ENCODE assay signal across 1 cellular context in genomic region chr2:152174574-152174973, GRCh38.
TF ChIP-seq lines count a peak whose summit lies in the region.

No MANE protein-coding gene starts in this region.

TF ChIP-seq in GM12878, 131 proteins besides CTCF, POLR2A, EP300 and RAD21 (continued from another document):
- TF ChIP-seq REST (IDR thresholded peaks at IDR 0.05; ENCODE audit: low read depth, low read length) = no peak
- no peak for TF ChIP-seq MTA2 (IDR thresholded peaks at IDR 0.05; ENCODE audit: low read depth)
- TF ChIP-seq ATF2 (IDR thresholded peaks at IDR 0.05; ENCODE audit: low read length) = no peak
- no peak for TF ChIP-seq BMI1 (IDR thresholded peaks at IDR 0.05; ENCODE audit: borderline replicate concordance)
- TF ChIP-seq RBBP5 (conservative IDR thresholded peaks at IDR 0.05) = no peak
- TF ChIP-seq MTA3 (IDR thresholded peaks at IDR 0.05; ENCODE audit: borderline replicate concordance, low read length) = no peak
